Comparison of ENCODE assay signal across 8 cellular contexts in genomic region chr12:132886529-132887477, GRCh38. TPM values are rescaled to one million over a fixed set of nuclear protein-coding genes. Genes with fewer than 3 reads are reported as not detected.
DNase-seq lines count a peak whose midpoint lies in the region; ATAC-seq and TF ChIP-seq lines count a peak whose summit lies in the region.

No MANE protein-coding gene starts in this region.

- peak overlapping the region; percentile 61 for H3K9ac ChIP-seq in iPS-18a (ENCODE audit: low read length)

- 7 to 33% (median 17%) methylated on average over 15 to 63 of the region's 64 CpGs for WGBS in adrenal gland, 4 donors
- 12 to 40% (median 12%) methylated on average over 14 to 64 of the region's 64 CpGs for WGBS in spleen, 5 donors

- TF ChIP-seq POLR2A in adrenal gland (IDR thresholded peaks at IDR 0.05) (no peak), spleen (IDR thresholded peaks at IDR 0.05) (no peak)

- peak overlapping the region in 3 of 4 donors; percentile 60 to 87 (median 72) for H3K4me3 ChIP-seq in adrenal gland
- peak overlapping the region; percentile 89 for H3K4me3 ChIP-seq in iPS-18a (ENCODE audit: low read length)
- H3K4me3 ChIP-seq in spleen: peak overlapping the region; percentile 82 to 95 (median 89)

- ATAC-seq in GM21737 (IDR thresholded peaks at IDR 0.05; ENCODE audit: unreplicated experiment): peak; percentile 25
- ATAC-seq in GM19452 (IDR thresholded peaks at IDR 0.05; ENCODE audit: unreplicated experiment): no peak

- H3K36me3 ChIP-seq in adrenal gland (replicated peaks in 1 of 2): peaks cover 0 to 9% of the 10 kb centered on the region in 2 donors
- no peaks in the 10 kb centered on the region for H3K36me3 ChIP-seq in iPS-18a (ENCODE audit: control insufficient read depth, low read depth, low read length)
- H3K36me3 ChIP-seq in spleen: peaks cover 0 to 39% (median 15%) of the 10 kb centered on the region in 6 donors

- no peak for TF ChIP-seq CTCF in GM10266 (IDR thresholded peaks at IDR 0.05; ENCODE audit: control insufficient read depth, insufficient read depth, low read depth, missing control alignments)
- TF ChIP-seq CTCF in adrenal gland (IDR thresholded peaks at IDR 0.05): no peak
- no peak for TF ChIP-seq CTCF in spleen (IDR thresholded peaks at IDR 0.05 in 8 of 11, conservative IDR thresholded peaks at IDR 0.05 in 3 of 11)
- no peak for TF ChIP-seq CTCF in GM20000 (IDR thresholded peaks at IDR 0.05; ENCODE audit: extremely low read depth, missing control alignments)

- intact Hi-C loops in adrenal gland (cut with DNase I) (no loop called here), spleen (cut with DNase I; ENCODE audit: low total_unique reads) (loop anchor here (10.0 kb wide), 1 partner anchor 62 kb away; the partner anchor contains the start of gene GOLGA3)

- H3K9me3 ChIP-seq in adrenal gland (replicated peaks in 1 of 3) (no peaks in the 10 kb centered on the region), iPS-18a (ENCODE audit: control insufficient read depth, low read depth, low read length) (no peaks in the 10 kb centered on the region), spleen (peaks cover 0 to 7% (median 0%) of the 10 kb centered on the region in 8 donors)

- peak overlapping the region in 4 of 5 donors; percentile 62 to 97 (median 80) for H3K27ac ChIP-seq in adrenal gland
- no peak overlapping the region for H3K27ac ChIP-seq in iPS-18a (ENCODE audit: low read length)
- peak overlapping the region in 7 of 8 donors; percentile 51 to 99 (median 98) for H3K27ac ChIP-seq in spleen

- H3K27me3 ChIP-seq in adrenal gland: no peaks in the 10 kb centered on the region
- no peaks in the 10 kb centered on the region for H3K27me3 ChIP-seq in iPS-18a (ENCODE audit: control insufficient read depth, insufficient read depth, low read length)
- no peaks in the 10 kb centered on the region for H3K27me3 ChIP-seq in spleen (replicated peaks in 1 of 7)

- DNase-seq in GM10266 (ENCODE audit: extremely low spot score) (peak; percentile 53), M059J (ENCODE audit: low read depth) (peak; percentile 21), adrenal gland (peak in 6 of 7 donors; percentile 25 to 47 (median 30)), spleen (no peak), GM20000 (ENCODE audit: low spot score) (no peak)

- peaks cover 0 to 9% of the 10 kb centered on the region in 2 donors for H3K4me1 ChIP-seq in adrenal gland (replicated peaks in 1 of 2)
- peaks cover 19% of the 10 kb centered on the region for H3K4me1 ChIP-seq in iPS-18a (ENCODE audit: control insufficient read depth, low read depth, low read length)
- peaks cover 10 to 48% (median 29%) of the 10 kb centered on the region in 6 donors for H3K4me1 ChIP-seq in spleen

RNA-seq across cellular contexts. Expression of gene CHFR, which starts 0.6 kb away (rescaled TPM):
- total RNA-seq in M059J (2014; rRNA removed; shearing (Covaris generic)): 14.7 and 33.1 TPM in 2 replicates
- total RNA-seq in adrenal gland: 10 to 100 TPM; 14.9 to 37.6 (median 26.6) TPM
- 10 to 100 TPM; 17.8 to 54.4 (median 41.8) TPM for polyA plus RNA-seq in adrenal gland
- 10 to 100 TPM; 60.4 to 87.2 (median 68.1) TPM for total RNA-seq in spleen
- polyA plus RNA-seq in spleen: 10 to 100 TPM; 26.7 to 46.1 (median 41.8) TPM

RNA-seq across cellular contexts. Expression of gene GOLGA3, which starts 58.1 kb away (rescaled TPM):
- total RNA-seq in M059J (2014; rRNA removed; shearing (Covaris generic)): 46.1 and 98.9 TPM in 2 replicates
- total RNA-seq in adrenal gland (10 to 100 TPM; 36.8 to 83.5 (median 60.0) TPM), spleen (10 to 100 TPM; 51.3 to 80.9 (median 56.1) TPM)
- polyA plus RNA-seq in adrenal gland (10 to 100 TPM; 11.7 to 30.1 (median 20.3) TPM), spleen (10 to 100 TPM in 1 of 3 donors, 1 to 10 TPM in 2; 6.8 to 18.7 (median 7.8) TPM)

Comparison
In these comparisons a context has a peak if more than half of its experiments do, and no peak if none do; other contexts are left out.
1. DNase-seq: peak in GM10266 (single experiment), M059J (single experiment) and adrenal gland (6 of 7); none in spleen (single experiment) and GM20000 (single experiment).
2. Peak in every context shown above with its lines, with median percentiles within 50 percentile points of each other: H3K4me3 ChIP-seq.